In genomic region chr9:69582544-69583297, GRCh38 we compare ENCODE assay signal across 1 cellular context.
TF ChIP-seq lines count a peak whose summit lies in the region.

No MANE protein-coding gene starts in this region.

TF ChIP-seq in HCT116, 20 proteins besides CTCF, POLR2A, EP300 and RAD21 (continued from another document):
- TF ChIP-seq ATF3 (IDR thresholded peaks at IDR 0.05), result no peak
- TF ChIP-seq YY1 (IDR thresholded peaks at IDR 0.05; ENCODE audit: extremely low read depth, insufficient replicate concordance, low read depth, low read length), result no peak
- no peak for TF ChIP-seq REST (IDR thresholded peaks at IDR 0.05; ENCODE audit: low read depth)
- TF ChIP-seq FOSL1 (IDR thresholded peaks at IDR 0.05; ENCODE audit: low read depth), result no peak
TF ChIP-seq in HCT116: peak in this region for 0.
